ENCODE assay signal across 13 cellular contexts in genomic region chr15:57824186-57824585, GRCh38.
DNase-seq lines count a peak whose midpoint lies in the region; ATAC-seq and TF ChIP-seq lines count a peak whose summit lies in the region.
"Had no signal": no experiment of that assay in that cellular context is flagged by ENCODE, and none has a peak within 500 bp of the region (broad histone marks: within the 10 kb centered on the region; RNA-seq: fewer than 3 reads in every experiment).

No MANE protein-coding gene starts in this region.

- H4K20me1 ChIP-seq in hepatocyte (ENCODE audit: insufficient read depth, poor library complexity, severe bottlenecking) = no peaks in the 10 kb centered on the region
- H4K20me1 ChIP-seq: BLaER1 treated with 17β-estradiol and CSF1 and Interleukin-3, amounts not matched to agents 10 nM and 100 nM had no signal

- no peak overlapping the region for H2AFZ ChIP-seq in hepatocyte
- H2AFZ ChIP-seq: GM23248 had no signal

- H3K27ac ChIP-seq in right atrium auricular region = peak overlapping the region; percentile 17 to 52
- H3K27ac ChIP-seq in lower lobe of right lung = peak overlapping the region; percentile 15
- no peak overlapping the region for H3K27ac ChIP-seq in hepatocyte
- H3K27ac ChIP-seq: BLaER1 treated with 17β-estradiol and CSF1 and Interleukin-3, amounts not matched to agents 10 nM and 100 nM; GM23248 had no signal

- H3K9me3 Mint-ChIP-seq in activated CD8-positive, alpha-beta memory T cell treated with anti-CD3 and anti-CD28 coated beads, Interleukin-2, amount 10 ng/mL, durations not matched to agents 7 days and 5 days (ENCODE audit: low read depth) = no peaks in the 10 kb centered on the region

- no peaks in the 10 kb centered on the region for H3K36me3 Mint-ChIP-seq in activated CD8-positive, alpha-beta memory T cell treated with anti-CD3 and anti-CD28 coated beads, Interleukin-2, amount 10 ng/mL, durations not matched to agents 7 days and 5 days
- H3K36me3 Mint-ChIP-seq: CD4-positive, CD25-positive, alpha-beta regulatory T cell had no signal

- no peak overlapping the region for H3K4me2 ChIP-seq in hepatocyte
- H3K4me2 ChIP-seq: BLaER1 treated with 17β-estradiol and CSF1 and Interleukin-3, amounts not matched to agents 10 nM and 100 nM had no signal

- H3K27me3 ChIP-seq in right atrium auricular region (no peaks in the 10 kb centered on the region), lower lobe of right lung (ENCODE audit: low read depth) (no peaks in the 10 kb centered on the region), hepatocyte (no peaks in the 10 kb centered on the region)
- H3K27me3 ChIP-seq: BLaER1 treated with 17β-estradiol and CSF1 and Interleukin-3, amounts not matched to agents 10 nM and 100 nM had no signal

- peak; percentile 12 for ATAC-seq in activated CD8-positive, alpha-beta memory T cell treated with anti-CD3 and anti-CD28 coated beads, Interleukin-2, amount 10 ng/mL, durations not matched to agents 7 days and 5 days
- ATAC-seq in Right ventricle myocardium inferior (no peak), lower lobe of right lung (no peak), HG03457 (IDR thresholded peaks at IDR 0.05; ENCODE audit: unreplicated experiment) (no peak)

- intact Hi-C loops in Right ventricle myocardium inferior (cut with DNase I) (no loop called here), lower lobe of right lung (cut with DNase I) (no loop called here)

- no peak overlapping the region for H3K4me3 ChIP-seq in right atrium auricular region
- H3K4me3 ChIP-seq in lower lobe of right lung = no peak overlapping the region
- no peak overlapping the region for H3K4me3 ChIP-seq in hepatocyte
- H3K4me3 ChIP-seq: BLaER1 treated with 17β-estradiol and CSF1 and Interleukin-3, amounts not matched to agents 10 nM and 100 nM; GM23248 had no signal

- peaks cover 40% of the 10 kb centered on the region for H3K27me3 Mint-ChIP-seq in activated CD8-positive, alpha-beta memory T cell treated with anti-CD3 and anti-CD28 coated beads, Interleukin-2, amount 10 ng/mL, durations not matched to agents 7 days and 5 days

- H3K9me2 ChIP-seq in hepatocyte (replicated peaks; ENCODE audit: insufficient read depth) = no peaks in the 10 kb centered on the region

- H3K27ac Mint-ChIP-seq in activated CD8-positive, alpha-beta memory T cell treated with anti-CD3 and anti-CD28 coated beads, Interleukin-2, amount 10 ng/mL, durations not matched to agents 7 days and 5 days = no peak overlapping the region
- H3K27ac Mint-ChIP-seq: CD4-positive, CD25-positive, alpha-beta regulatory T cell had no signal

- CTCF ChIA-PET in activated CD8-positive, alpha-beta memory T cell treated with anti-CD3 and anti-CD28 coated beads, Interleukin-2, amount 10 ng/mL, durations not matched to agents 7 days and 5 days (lab: Charles Lee) = no interaction called here

- DNase-seq in activated CD8-positive, alpha-beta memory T cell treated with anti-CD3 and anti-CD28 coated beads, Interleukin-2, amount 10 ng/mL, durations not matched to agents 7 days and 5 days = no peak
- DNase-seq in activated CD8-positive, alpha-beta memory T cell treated with anti-CD3 and anti-CD28 coated beads for 24 hours = no peak
- DNase-seq in right atrium auricular region (ENCODE audit: low spot score) (no peak), Right ventricle myocardium inferior (ENCODE audit: missing footprints) (no peak), lower lobe of right lung (no peak), hepatocyte (ENCODE audit: low spot score) (no peak)
- DNase-seq: ACHN; CD4-positive, CD25-positive, alpha-beta regulatory T cell; DMS53; GF-D8; GM23248 had no signal

- no peak overlapping the region for H3K4me3 Mint-ChIP-seq in activated CD8-positive, alpha-beta memory T cell treated with anti-CD3 and anti-CD28 coated beads, Interleukin-2, amount 10 ng/mL, durations not matched to agents 7 days and 5 days
- H3K4me3 Mint-ChIP-seq: CD4-positive, CD25-positive, alpha-beta regulatory T cell had no signal

- TF ChIP-seq CTCF in right atrium auricular region (IDR thresholded peaks at IDR 0.05) (no peak), lower lobe of right lung (IDR thresholded peaks at IDR 0.05) (no peak), hepatocyte (IDR thresholded peaks at IDR 0.05; ENCODE audit: poor library complexity) (no peak)

- no peaks in the 10 kb centered on the region for H3K79me2 ChIP-seq in hepatocyte

- H3K9me3 ChIP-seq in right atrium auricular region (no peaks in the 10 kb centered on the region), lower lobe of right lung (no peaks in the 10 kb centered on the region), hepatocyte (ENCODE audit: low read depth) (no peaks in the 10 kb centered on the region)
- H3K9me3 ChIP-seq: BLaER1 treated with 17β-estradiol and CSF1 and Interleukin-3, amounts not matched to agents 10 nM and 100 nM had no signal

- H3K4me1 ChIP-seq in right atrium auricular region (no peaks in the 10 kb centered on the region), lower lobe of right lung (no peaks in the 10 kb centered on the region), hepatocyte (ENCODE audit: insufficient read depth) (no peaks in the 10 kb centered on the region)

- H3K36me3 ChIP-seq in right atrium auricular region (no peaks in the 10 kb centered on the region), lower lobe of right lung (no peaks in the 10 kb centered on the region), hepatocyte (replicated peaks; ENCODE audit: insufficient read depth, low read depth) (no peaks in the 10 kb centered on the region)
- H3K36me3 ChIP-seq: BLaER1 treated with 17β-estradiol and CSF1 and Interleukin-3, amounts not matched to agents 10 nM and 100 nM had no signal

- WGBS in hepatocyte (ENCODE audit: low lambda C conversion rate, missing lambda C conversion rate) = 93% methylated on average over 3 of the region's 3 CpGs

- H3K4me1 Mint-ChIP-seq in activated CD8-positive, alpha-beta memory T cell treated with anti-CD3 and anti-CD28 coated beads, Interleukin-2, amount 10 ng/mL, durations not matched to agents 7 days and 5 days = peaks cover 9% of the 10 kb centered on the region
- H3K4me1 Mint-ChIP-seq: CD4-positive, CD25-positive, alpha-beta regulatory T cell had no signal
